Comparison of ENCODE assay signal across 9 cellular contexts in the genomic region with DNA sequence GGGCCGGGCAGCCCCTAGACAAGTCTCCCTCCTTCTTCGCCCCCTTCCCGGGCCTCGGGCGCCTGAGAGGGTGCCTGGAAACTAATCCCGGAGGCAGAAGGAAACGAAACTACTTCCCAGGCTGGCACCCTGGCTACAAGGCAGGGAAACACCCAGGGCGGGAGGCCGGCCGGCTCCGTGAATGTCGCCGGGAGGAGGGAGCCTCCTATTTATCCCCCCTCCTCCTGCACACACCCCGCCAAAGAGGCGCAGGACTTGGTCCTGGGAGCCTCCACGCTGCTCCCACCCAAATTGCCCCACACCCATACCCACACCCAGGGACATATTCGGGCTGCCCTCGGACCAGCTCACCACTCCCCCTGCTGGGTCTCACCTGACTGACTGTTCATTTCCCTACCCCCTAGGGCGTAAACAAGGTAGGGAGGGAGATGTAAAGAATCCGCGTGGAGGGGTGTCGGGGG. TPM values are rescaled to one million over a fixed set of nuclear protein-coding genes. Genes with fewer than 3 reads are reported as not detected.
DNase-seq lines count a peak whose midpoint lies in the region; ATAC-seq, FAIRE-seq and TF ChIP-seq lines count a peak whose summit lies in the region.
"Had no signal": no experiment of that assay in that cellular context is flagged by ENCODE, and none has a peak within 500 bp of the region (broad histone marks: within the 10 kb centered on the region; RNA-seq: fewer than 3 reads in every experiment).

A gene with protein sequence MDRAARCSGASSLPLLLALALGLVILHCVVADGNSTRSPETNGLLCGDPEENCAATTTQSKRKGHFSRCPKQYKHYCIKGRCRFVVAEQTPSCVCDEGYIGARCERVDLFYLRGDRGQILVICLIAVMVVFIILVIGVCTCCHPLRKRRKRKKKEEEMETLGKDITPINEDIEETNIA (minus strand): TSS at position 183 of the 461 bp plus-strand sequence. CDS start 198 bp downstream, outside the sequence.

- H3K9me3 Mint-ChIP-seq in astrocyte (ENCODE audit: unreplicated experiment), result no peaks in the 10 kb centered on the region

- no peaks in the 10 kb centered on the region for H3K4me1 ChIP-seq in astrocyte (ENCODE audit: insufficient read depth, low read length)
- H3K4me1 ChIP-seq in iPS-18a (ENCODE audit: control insufficient read depth, low read depth, low read length), result peaks cover 6% of the 10 kb centered on the region
- H3K4me1 ChIP-seq in small intestine (ENCODE audit: control insufficient read depth in 2 of 2, insufficient read depth in 1 of 2, low read depth in 1 of 2, low read length in 1 of 2), result no peaks in the 10 kb centered on the region

- H3K4me1 Mint-ChIP-seq in astrocyte (ENCODE audit: low read depth, unreplicated experiment), result no peaks in the 10 kb centered on the region

- DNase-seq in NCI-H1417 (lab: John Stamatoyannopoulos, UW) (peak; percentile 72 to 84 (median 83)), NCI-H1417 treated with DMSO at 0.1 percent for 48 hours (lab: John Stamatoyannopoulos, UW) (no peak), NCI-H1105 treated with DMSO at 0.1 percent for 48 hours (lab: John Stamatoyannopoulos, UW) (peak; percentile 41), astrocyte (ENCODE audit: low read depth) (no peak), small intestine (peak; percentile 80), NK-92 (lab: John Stamatoyannopoulos, UW; ENCODE audit: unreplicated experiment) (no peak)

- H3K27me3 Mint-ChIP-seq in astrocyte (ENCODE audit: low read depth, unreplicated experiment), result peaks cover 34% of the 10 kb centered on the region

- H3K9ac ChIP-seq in astrocyte (ENCODE audit: low read length) (peak within 1 kb of the TSS; percentile 61), iPS-18a (ENCODE audit: low read length) (no peak within 1 kb of the TSS)

- H3K4me3 Mint-ChIP-seq in astrocyte (ENCODE audit: unreplicated experiment), result peak within 1 kb of the TSS; percentile 77

- peak within 1 kb of the TSS; percentile 89 for H2AFZ ChIP-seq in astrocyte (ENCODE audit: low read depth, low read length)

- H3K4me3 ChIP-seq in astrocyte (ENCODE audit: insufficient read depth, low read depth, low read length) (peak within 1 kb of the TSS; percentile 64), iPS-18a (ENCODE audit: low read length) (peak within 1 kb of the TSS; percentile 67), small intestine (ENCODE audit: low read depth in 1 of 2, low read length in 2 of 2) (peak within 1 kb of the TSS; percentile 58 to 76)

- peak within 1 kb of the TSS; percentile 84 for H3K4me2 ChIP-seq in astrocyte (ENCODE audit: low read length)

- TF ChIP-seq CTCF in astrocyte (IDR thresholded peaks at IDR 0.05; ENCODE audit: insufficient read depth, low read depth, low read length), result no peak

- H3K27me3 ChIP-seq in astrocyte (ENCODE audit: insufficient read depth, low read length) (peaks cover 16% of the 10 kb centered on the region), iPS-18a (ENCODE audit: control insufficient read depth, insufficient read depth, low read length) (peaks cover 21% of the 10 kb centered on the region), small intestine (ENCODE audit: control insufficient read depth in 2 of 2, insufficient read depth in 2 of 2, low read length in 2 of 2) (peaks cover 0 to 3% of the 10 kb centered on the region in 2 donors)

- H3K36me3 Mint-ChIP-seq in astrocyte (ENCODE audit: low read depth, unreplicated experiment), result no peaks in the 10 kb centered on the region

- no peaks in the 10 kb centered on the region for H3K79me2 ChIP-seq in astrocyte (ENCODE audit: insufficient read depth, low read length)

- H4K20me1 ChIP-seq in astrocyte (ENCODE audit: insufficient read depth, low read length), result no peaks in the 10 kb centered on the region

- H3K27ac ChIP-seq in astrocyte (ENCODE audit: low read depth, low read length) (no peak within 1 kb of the TSS), iPS-18a (ENCODE audit: low read length) (no peak within 1 kb of the TSS), small intestine (ENCODE audit: low read depth in 1 of 2, low read length in 1 of 2) (peak within 1 kb of the TSS; percentile 94 to 95)

- H3K27ac Mint-ChIP-seq in astrocyte (ENCODE audit: unreplicated experiment), result no peak within 1 kb of the TSS

- ATAC-seq in GM18520 (IDR thresholded peaks at IDR 0.05; ENCODE audit: unreplicated experiment), result no peak

- FAIRE-seq in astrocyte (lab: Jason Lieb, UNC) (no peak), small intestine (lab: Jason Lieb, UNC) (no peak)
- FAIRE-seq: A204.1 had no signal

- H3K36me3 ChIP-seq in astrocyte (ENCODE audit: insufficient read depth, low read length) (no peaks in the 10 kb centered on the region), iPS-18a (ENCODE audit: control insufficient read depth, low read depth, low read length) (no peaks in the 10 kb centered on the region), small intestine (ENCODE audit: control insufficient read depth in 2 of 2, insufficient read depth in 2 of 2, low read length in 2 of 2) (no peaks in the 10 kb centered on the region)

- WGBS in small intestine, 3 donors, result 0 to 2% (median 1%) methylated on average over 16 to 22 of the region's 22 CpGs

- H3K9me3 ChIP-seq in astrocyte (ENCODE audit: insufficient read depth, low read depth, low read length), result no peaks in the 10 kb centered on the region
- H3K9me3 ChIP-seq in iPS-18a (ENCODE audit: control insufficient read depth, low read depth, low read length), result no peaks in the 10 kb centered on the region
- H3K9me3 ChIP-seq in small intestine (ENCODE audit: control insufficient read depth, low read depth), result no peaks in the 10 kb centered on the region

RNA-seq across cellular contexts. Expression of the gene that starts here (rescaled TPM):
- total RNA-seq in astrocyte, result 0.20 and 0.26 TPM in 2 replicates
- polyA plus RNA-seq in small intestine, result 1 to 10 TPM; 1.3 to 4.9 (median 1.4) TPM

Comparison
In these comparisons a context has a peak if more than half of its experiments do, and no peak if none do; other contexts are left out.
1. DNase-seq: peak in NCI-H1417 (3 of 3), NCI-H1105 treated with DMSO at 0.1 percent for 48 hours (single experiment) and small intestine (single experiment); none in NCI-H1417 treated with DMSO at 0.1 percent for 48 hours (single experiment), astrocyte (single experiment) and NK-92 (single experiment).
2. H3K27ac ChIP-seq: peak in small intestine (2 of 2); none in astrocyte (single experiment) and iPS-18a (single experiment).
3. Peak in every context shown above with its lines, with median percentiles within 50 percentile points of each other: H3K4me3 ChIP-seq.